In the genomic region with DNA sequence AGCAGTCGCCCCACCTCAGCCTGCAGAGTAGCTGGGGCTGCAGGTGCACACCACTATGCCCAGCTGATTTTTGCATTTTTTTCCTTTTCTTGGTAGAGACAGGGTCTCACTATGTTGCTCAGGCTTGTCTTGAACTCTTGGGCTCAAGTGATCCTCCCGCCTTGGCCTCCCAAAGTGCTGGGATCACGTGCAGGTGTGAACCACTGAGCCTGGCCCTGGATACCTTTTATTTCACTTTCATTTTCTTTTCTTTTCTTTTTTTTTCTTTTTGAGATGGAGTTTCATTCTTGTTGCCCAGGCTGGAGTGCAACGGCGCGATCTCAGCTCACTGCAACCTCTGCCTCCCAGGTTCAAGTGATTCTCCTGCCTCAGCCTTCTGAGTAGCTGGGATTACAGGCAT, we compare ENCODE assay signal across 3 cellular contexts. TPM values are rescaled to one million over a fixed set of nuclear protein-coding genes. Genes with fewer than 3 reads are reported as not detected.
"Had no signal": no experiment of that assay in that cellular context is flagged by ENCODE, and none has a peak within 500 bp of the region (broad histone marks: within the 10 kb centered on the region; RNA-seq: fewer than 3 reads in every experiment).

No MANE protein-coding gene starts in this region.

RNA-seq across cellular contexts. Expression of a gene that starts 9.4 kb away (rescaled TPM):
- total RNA-seq: LHCN-M2, MCF 10A, NCI-H460 had no signal
